27 cellular contexts compared by ENCODE assay signal in genomic region chr21:26079376-26079775, GRCh38.
DNase-seq lines count a peak whose midpoint lies in the region; ATAC-seq and TF ChIP-seq lines count a peak whose summit lies in the region.
"Had no signal": no experiment of that assay in that cellular context is flagged by ENCODE, and none has a peak within 500 bp of the region (broad histone marks: within the 10 kb centered on the region; RNA-seq: fewer than 3 reads in every experiment).

No MANE protein-coding gene starts in this region.

- H3K4me1 ChIP-seq in HEK293 (ENCODE audit: control insufficient read depth, insufficient read depth, low read length) (peaks cover 10% of the 10 kb centered on the region; the same call in 1 of the 2 replicates), sigmoid colon (peaks cover 0 to 10% (median 0%) of the 10 kb centered on the region in 4 donors), stomach (peaks cover 0 to 10% (median 1%) of the 10 kb centered on the region in 4 donors)
- H3K4me1 ChIP-seq: gastrocnemius medialis, pancreas had no signal

- H3K4me3 ChIP-seq in HEK293 (ENCODE audit: low read depth, low read length), result no peak overlapping the region
- H3K4me3 ChIP-seq in fibroblast of villous mesenchyme (ENCODE audit: low read depth, low read length), result no peak overlapping the region
- H3K4me3 ChIP-seq in sigmoid colon, result no peak overlapping the region
- H3K4me3 ChIP-seq in stomach, result no peak overlapping the region
- H3K4me3 ChIP-seq: gastrocnemius medialis, pancreas, tibial nerve had no signal

- intact Hi-C loops in sigmoid colon (cut with DNase I) (no loop called here), stomach (cut with DNase I; ENCODE audit: low total_unique reads) (no loop called here)

- POLR2A ChIA-PET in HEK293 (lab: Yijun Ruan, JAX), result interaction anchor here (0.6 kb wide), 1 partner anchor 660 kb away, joined by 3 read pairs; no protein-coding TSS in a partner anchor
- POLR2A ChIA-PET in WTC11 (lab: Charles Lee), result no interaction called here

- no peak overlapping the region for H3K27ac ChIP-seq in HEK293 (ENCODE audit: extremely low read depth, low read depth, low read length)
- peak overlapping the region in 3 of 4 donors; percentile 29 to 51 (median 34) for H3K27ac ChIP-seq in sigmoid colon
- no peak overlapping the region for H3K27ac ChIP-seq in stomach
- H3K27ac ChIP-seq: epithelial cell of prostate, gastrocnemius medialis, pancreas had no signal

- H3K9me3 ChIP-seq in HEK293 (ENCODE audit: control insufficient read depth, insufficient read depth, low read depth, low read length) (no peaks in the 10 kb centered on the region), sigmoid colon (no peaks in the 10 kb centered on the region), stomach (no peaks in the 10 kb centered on the region)
- H3K9me3 ChIP-seq: gastrocnemius medialis, pancreas, tibial nerve had no signal

- peaks cover 1% of the 10 kb centered on the region for H3K9me3 Mint-ChIP-seq in WTC11
- H3K9me3 Mint-ChIP-seq in activated CD8-positive, alpha-beta memory T cell treated with anti-CD3 and anti-CD28 coated beads, Interleukin-2, amount 10 ng/mL, durations not matched to agents 7 days and 5 days (ENCODE audit: low read depth), result no peaks in the 10 kb centered on the region
- H3K9me3 Mint-ChIP-seq: activated CD4-positive, alpha-beta T cell treated with anti-CD3 and anti-CD28 coated beads, Interleukin-2, amount 10 ng/mL, durations not matched to agents 24 days and 14 days; activated naive CD8-positive, alpha-beta T cell treated with anti-CD3 and anti-CD28 coated beads, Interleukin-2, amount 50 U/mL, for 24 hours; activated T-helper 17 cell treated with anti-CD3 and anti-CD28 coated beads, Interleukin-2, amount 50 U/mL, for 72 hours; CD4-positive, alpha-beta memory T cell; dendritic cell treated with granulocyte-macrophage colony-stimulating factor and Interleukin-4, amounts not matched to agents 40 ng/mL and 50 ng/mL, for 4 days had no signal

- H3K36me3 Mint-ChIP-seq in WTC11, result peaks cover 1% of the 10 kb centered on the region
- H3K36me3 Mint-ChIP-seq in activated CD8-positive, alpha-beta memory T cell treated with anti-CD3 and anti-CD28 coated beads, Interleukin-2, amount 10 ng/mL, durations not matched to agents 7 days and 5 days, result no peaks in the 10 kb centered on the region

- no peaks in the 10 kb centered on the region for H3K27me3 Mint-ChIP-seq in WTC11 (ENCODE audit: low read depth)
- H3K27me3 Mint-ChIP-seq in activated CD8-positive, alpha-beta memory T cell treated with anti-CD3 and anti-CD28 coated beads, Interleukin-2, amount 10 ng/mL, durations not matched to agents 7 days and 5 days, result no peaks in the 10 kb centered on the region
- H3K27me3 Mint-ChIP-seq: activated CD4-positive, alpha-beta T cell treated with anti-CD3 and anti-CD28 coated beads, Interleukin-2, amount 10 ng/mL, durations not matched to agents 24 days and 14 days; activated naive CD8-positive, alpha-beta T cell treated with anti-CD3 and anti-CD28 coated beads, Interleukin-2, amount 50 U/mL, for 24 hours; activated T-helper 17 cell treated with anti-CD3 and anti-CD28 coated beads, Interleukin-2, amount 50 U/mL, for 72 hours; CD4-positive, alpha-beta memory T cell; dendritic cell treated with granulocyte-macrophage colony-stimulating factor and Interleukin-4, amounts not matched to agents 40 ng/mL and 50 ng/mL, for 4 days; naive thymus-derived CD4-positive, alpha-beta T cell had no signal

- H3K36me3 ChIP-seq in HEK293 (ENCODE audit: control insufficient read depth in 2 of 2, insufficient read depth in 1 of 2, low read length in 2 of 2), result peaks cover 0 to 6% of the 10 kb centered on the region in 2 experiments; a peak in 1 of 3 replicates
- no peaks in the 10 kb centered on the region for H3K36me3 ChIP-seq in sigmoid colon
- no peaks in the 10 kb centered on the region for H3K36me3 ChIP-seq in stomach
- H3K36me3 ChIP-seq: gastrocnemius medialis, pancreas, tibial nerve had no signal

- H3K4me3 Mint-ChIP-seq in WTC11, result no peak overlapping the region
- H3K4me3 Mint-ChIP-seq in activated CD8-positive, alpha-beta memory T cell treated with anti-CD3 and anti-CD28 coated beads, Interleukin-2, amount 10 ng/mL, durations not matched to agents 7 days and 5 days, result no peak overlapping the region
- H3K4me3 Mint-ChIP-seq: activated CD4-positive, alpha-beta T cell treated with anti-CD3 and anti-CD28 coated beads, Interleukin-2, amount 10 ng/mL, durations not matched to agents 24 days and 14 days; activated naive CD8-positive, alpha-beta T cell treated with anti-CD3 and anti-CD28 coated beads, Interleukin-2, amount 50 U/mL, for 24 hours; activated T-helper 17 cell treated with anti-CD3 and anti-CD28 coated beads, Interleukin-2, amount 50 U/mL, for 72 hours; CD4-positive, alpha-beta memory T cell; dendritic cell treated with granulocyte-macrophage colony-stimulating factor and Interleukin-4, amounts not matched to agents 40 ng/mL and 50 ng/mL, for 4 days; naive thymus-derived CD4-positive, alpha-beta T cell had no signal

- no peak for ATAC-seq in WTC11
- ATAC-seq in activated CD8-positive, alpha-beta memory T cell treated with anti-CD3 and anti-CD28 coated beads, Interleukin-2, amount 10 ng/mL, durations not matched to agents 7 days and 5 days, result no peak
- no peak for ATAC-seq in GM21528 (IDR thresholded peaks at IDR 0.05; ENCODE audit: low FRiP score, unreplicated experiment)
- ATAC-seq: activated naive CD8-positive, alpha-beta T cell treated with anti-CD3 and anti-CD28 coated beads, Interleukin-2, amount 50 U/mL, for 24 hours; activated T-helper 17 cell treated with anti-CD3 and anti-CD28 coated beads, Interleukin-2, amount 50 U/mL, for 72 hours; gastrocnemius medialis; naive thymus-derived CD4-positive, alpha-beta T cell; pancreas; Right ventricle myocardium inferior; stimulated activated naive CD8-positive, alpha-beta T cell treated with anti-CD3 and anti-CD28 coated beads, Interleukin-15, Interleukin-2, amounts not matched to agents 100 U/mL and 50 U/mL, for 24 hours had no signal

- DNase-seq in WTC11 (ENCODE audit: low spot score), result no peak
- DNase-seq in fibroblast of villous mesenchyme (ENCODE audit: low read depth), result peak; percentile 82
- DNase-seq in sigmoid colon, result no peak
- DNase-seq in activated gamma-delta T cell treated with Interleukin-2 at 50 U/mL for 16 hours, result no peak
- no peak for DNase-seq in stomach
- no peak for DNase-seq in activated CD8-positive, alpha-beta memory T cell treated with anti-CD3 and anti-CD28 coated beads, Interleukin-2, amount 10 ng/mL, durations not matched to agents 7 days and 5 days
- DNase-seq: activated CD4-positive, alpha-beta T cell treated with anti-CD3 and anti-CD28 coated beads, Interleukin-2, amount 10 ng/mL, durations not matched to agents 24 days and 14 days; activated naive CD8-positive, alpha-beta T cell treated with anti-CD3 and anti-CD28 coated beads, Interleukin-2, amount 50 U/mL, for 24 hours; CD4-positive, alpha-beta memory T cell; DMS53; gastrocnemius medialis; mammary epithelial cell; naive thymus-derived CD4-positive, alpha-beta T cell; NCI-H1694; NCI-H2171 treated with DMSO at 0.1 percent for 48 hours; NCI-H774; pancreas; stimulated activated CD4-positive, alpha-beta T cell treated with anti-CD3 and anti-CD28 coated beads, Interleukin-2, amount 100 ng/mL, for 24 hours; stimulated activated naive CD8-positive, alpha-beta T cell treated with anti-CD3 and anti-CD28 coated beads, Interleukin-15, Interleukin-2, amounts not matched to agents 100 U/mL and 50 U/mL, for 24 hours; T-helper 1 cell had no signal

- TF ChIP-seq CTCF in HEK293 (tag by site-specific recombination; IDR thresholded peaks at IDR 0.05), result no peak
- TF ChIP-seq CTCF in WTC11 (IDR thresholded peaks at IDR 0.05), result no peak
- no peak for TF ChIP-seq CTCF in fibroblast of villous mesenchyme (IDR thresholded peaks at IDR 0.05; ENCODE audit: insufficient read depth, low read depth, low read length)
- TF ChIP-seq CTCF in sigmoid colon (IDR thresholded peaks at IDR 0.05), result no peak
- TF ChIP-seq CTCF in stomach (IDR thresholded peaks at IDR 0.05), result no peak

- TF ChIP-seq POLR2A in sigmoid colon (IDR thresholded peaks at IDR 0.05) (no peak), stomach (IDR thresholded peaks at IDR 0.05) (no peak)

- peaks cover 85% of the 10 kb centered on the region for H3K4me1 Mint-ChIP-seq in WTC11
- peaks cover 6% of the 10 kb centered on the region for H3K4me1 Mint-ChIP-seq in activated CD8-positive, alpha-beta memory T cell treated with anti-CD3 and anti-CD28 coated beads, Interleukin-2, amount 10 ng/mL, durations not matched to agents 7 days and 5 days
- H3K4me1 Mint-ChIP-seq: activated naive CD8-positive, alpha-beta T cell treated with anti-CD3 and anti-CD28 coated beads, Interleukin-2, amount 50 U/mL, for 24 hours had no signal

- TF ChIP-seq EP300 in sigmoid colon (IDR thresholded peaks at IDR 0.05), result no peak
- no peak for TF ChIP-seq EP300 in stomach (IDR thresholded peaks at IDR 0.05)

- H3K27me3 ChIP-seq in sigmoid colon (no peaks in the 10 kb centered on the region), stomach (no peaks in the 10 kb centered on the region)
- H3K27me3 ChIP-seq: gastrocnemius medialis, pancreas, tibial nerve had no signal

- peak overlapping the region; percentile 90 for H3K27ac Mint-ChIP-seq in WTC11
- no peak overlapping the region for H3K27ac Mint-ChIP-seq in activated CD8-positive, alpha-beta memory T cell treated with anti-CD3 and anti-CD28 coated beads, Interleukin-2, amount 10 ng/mL, durations not matched to agents 7 days and 5 days
- H3K27ac Mint-ChIP-seq: activated CD4-positive, alpha-beta T cell treated with anti-CD3 and anti-CD28 coated beads, Interleukin-2, amount 10 ng/mL, durations not matched to agents 24 days and 14 days; activated naive CD8-positive, alpha-beta T cell treated with anti-CD3 and anti-CD28 coated beads, Interleukin-2, amount 50 U/mL, for 24 hours; activated T-helper 17 cell treated with anti-CD3 and anti-CD28 coated beads, Interleukin-2, amount 50 U/mL, for 72 hours; CD4-positive, alpha-beta memory T cell; dendritic cell treated with granulocyte-macrophage colony-stimulating factor and Interleukin-4, amounts not matched to agents 40 ng/mL and 50 ng/mL, for 4 days; naive thymus-derived CD4-positive, alpha-beta T cell had no signal

- 80 to 83% methylated on average over 4 of the region's 4 CpGs for WGBS in sigmoid colon, 2 donors
- 78 to 88% (median 81%) methylated on average over 4 of the region's 4 CpGs for WGBS in stomach, 5 donors

- CTCF ChIA-PET in HEK293 (lab: Yijun Ruan, JAX), result interaction anchor here (0.7 kb wide), 1 partner anchor 91 kb away, joined by 3 read pairs; the partner anchor contains the start of gene APP
- CTCF ChIA-PET in WTC11 (lab: Charles Lee), result no interaction called here
- CTCF ChIA-PET in activated CD8-positive, alpha-beta memory T cell treated with anti-CD3 and anti-CD28 coated beads, Interleukin-2, amount 10 ng/mL, durations not matched to agents 7 days and 5 days (lab: Charles Lee), result no interaction called here

TF ChIP-seq in WTC11, 78 proteins besides CTCF, POLR2A, EP300 and RAD21 (continues in another document):
- no peak for TF ChIP-seq MXD4 (CRISPR knock-in tag; IDR thresholded peaks at IDR 0.05; ENCODE audit: borderline replicate concordance)

Comparison
In these comparisons a context has a peak if more than half of its experiments do, and no peak if none do; other contexts are left out.
1. H3K27ac ChIP-seq: peak in sigmoid colon (3 of 4); none in HEK293 (single experiment) and stomach (0 of 5).